In genomic region chr9:127852829-127853228, GRCh38 we compare ENCODE assay signal across 12 cellular contexts. TPM values are rescaled to one million over a fixed set of nuclear protein-coding genes. Genes with fewer than 3 reads are reported as not detected.
A peak's percentile ranks its signal among the peaks of the same experiment; 100 is the strongest.
DNase-seq lines count a peak whose midpoint lies in the region; ATAC-seq and TF ChIP-seq lines count a peak whose summit lies in the region.
"Had no signal": no experiment of that assay in that cellular context is flagged by ENCODE, and none has a peak within 500 bp of the region (broad histone marks: within the 10 kb centered on the region; RNA-seq: fewer than 3 reads in every experiment).

No MANE protein-coding gene starts in this region.

- no peaks in the 10 kb centered on the region for H3K27me3 Mint-ChIP-seq in activated naive CD8-positive, alpha-beta T cell treated with anti-CD3 and anti-CD28 coated beads, Interleukin-2, amount 50 U/mL, for 24 hours
- H3K27me3 Mint-ChIP-seq in immature natural killer cell (ENCODE audit: low read depth in 3 of 3): peaks cover 0 to 1% (median 0%) of the 10 kb centered on the region in 3 donors
- no peaks in the 10 kb centered on the region for H3K27me3 Mint-ChIP-seq in stimulated activated naive B cell treated with anti-CD40 and anti-IgM and Interleukin-4, amounts not matched to agents 10 μg/mL and 1 μg/mL and 100 μg/mL, for 72 hours

- H3K9me3 Mint-ChIP-seq in activated naive CD8-positive, alpha-beta T cell treated with anti-CD3 and anti-CD28 coated beads, Interleukin-2, amount 50 U/mL, for 24 hours: peaks cover 9% of the 10 kb centered on the region
- H3K9me3 Mint-ChIP-seq in immature natural killer cell: peaks cover 3 to 12% (median 8%) of the 10 kb centered on the region in 6 donors
- peaks cover 12 to 17% of the 10 kb centered on the region in 2 donors for H3K9me3 Mint-ChIP-seq in stimulated activated naive B cell treated with anti-CD40 and anti-IgM and Interleukin-4, amounts not matched to agents 10 μg/mL and 1 μg/mL and 100 μg/mL, for 72 hours

- TF ChIP-seq RAD21 in SK-N-SH (IDR thresholded peaks at IDR 0.05; ENCODE audit: low read length): no peak

- no peaks in the 10 kb centered on the region for H3K9me2 ChIP-seq in SK-N-SH

- peaks cover 35% of the 10 kb centered on the region for H3K36me3 Mint-ChIP-seq in activated naive CD8-positive, alpha-beta T cell treated with anti-CD3 and anti-CD28 coated beads, Interleukin-2, amount 50 U/mL, for 24 hours (ENCODE audit: low read depth)
- H3K36me3 Mint-ChIP-seq in immature natural killer cell: peaks cover 7 to 22% (median 8%) of the 10 kb centered on the region in 3 donors
- H3K36me3 Mint-ChIP-seq in stimulated activated naive B cell treated with anti-CD40 and anti-IgM and Interleukin-4, amounts not matched to agents 10 μg/mL and 1 μg/mL and 100 μg/mL, for 72 hours: peaks cover 23 to 34% of the 10 kb centered on the region in 2 donors

- H3F3A ChIP-seq in SK-N-SH (replicated peaks; ENCODE audit: insufficient read depth): no peaks in the 10 kb centered on the region

- no peak overlapping the region for H2AFZ ChIP-seq in SK-N-SH (ENCODE audit: low read depth)

- H3K27me3 ChIP-seq in SK-N-SH (ENCODE audit: insufficient read depth): no peaks in the 10 kb centered on the region

- H3K4me1 Mint-ChIP-seq in activated naive CD8-positive, alpha-beta T cell treated with anti-CD3 and anti-CD28 coated beads, Interleukin-2, amount 50 U/mL, for 24 hours: peaks cover 30% of the 10 kb centered on the region
- H3K4me1 Mint-ChIP-seq in immature natural killer cell: peaks cover 45 to 48% of the 10 kb centered on the region in 2 donors
- H3K4me1 Mint-ChIP-seq in stimulated activated naive B cell treated with anti-CD40 and anti-IgM and Interleukin-4, amounts not matched to agents 10 μg/mL and 1 μg/mL and 100 μg/mL, for 72 hours: peaks cover 29 to 49% of the 10 kb centered on the region in 2 donors

- H3K9me3 ChIP-seq in SK-N-SH: peaks cover 7% of the 10 kb centered on the region; the same call in 1 of the 2 replicates

- WGBS in SK-N-SH (ENCODE audit: low lambda C conversion rate): 96% methylated on average over 7 of the region's 9 CpGs

- H3K27ac Mint-ChIP-seq in activated naive CD8-positive, alpha-beta T cell treated with anti-CD3 and anti-CD28 coated beads, Interleukin-2, amount 50 U/mL, for 24 hours: peak overlapping the region; percentile 11
- peak overlapping the region; percentile 60 to 94 (median 85) for H3K27ac Mint-ChIP-seq in immature natural killer cell
- H3K27ac Mint-ChIP-seq in stimulated activated naive B cell treated with anti-CD40 and anti-IgM and Interleukin-4, amounts not matched to agents 10 μg/mL and 1 μg/mL and 100 μg/mL, for 72 hours: peak overlapping the region; percentile 90

- peaks cover 0 to 17% of the 10 kb centered on the region in 2 experiments for H3K36me3 ChIP-seq in SK-N-SH (replicated peaks in 1 of 2; ENCODE audit: control insufficient read depth in 1 of 2, insufficient read depth in 2 of 2, low read length in 1 of 2)

- H3K4me1 ChIP-seq in SK-N-SH (ENCODE audit: control insufficient read depth in 1 of 2, insufficient read depth in 2 of 2, low read depth in 1 of 2, low read length in 1 of 2): peaks cover 6 to 22% of the 10 kb centered on the region in 2 experiments; a peak in 2 of 4 replicates

- H4K20me1 ChIP-seq in SK-N-SH (ENCODE audit: insufficient read depth): no peaks in the 10 kb centered on the region

- H3K9ac ChIP-seq in SK-N-SH: peak overlapping the region; percentile 70; the same call in 1 of the 2 replicates

- peak overlapping the region in 1 of 2 experiments; percentile 81; a peak in 1 of 4 replicates for H3K4me3 ChIP-seq in SK-N-SH (ENCODE audit: low read depth in 2 of 2, low read length in 1 of 2)

- ATAC-seq in SK-N-SH treated with all-trans-retinoic acid at 6 μM for 48 hours: no peak
- ATAC-seq in activated naive CD8-positive, alpha-beta T cell treated with anti-CD3 and anti-CD28 coated beads, Interleukin-2, amount 50 U/mL, for 24 hours: no peak
- ATAC-seq in stimulated activated naive B cell treated with anti-CD40 and anti-IgM and Interleukin-4, amounts not matched to agents 10 μg/mL and 1 μg/mL and 100 μg/mL, for 72 hours (replicated peaks): no peak
- ATAC-seq in HG03378 (IDR thresholded peaks at IDR 0.05; ENCODE audit: unreplicated experiment): no peak

- H3K4me2 ChIP-seq in SK-N-SH: peak overlapping the region; percentile 96

- no peak overlapping the region for H3K27ac ChIP-seq in SK-N-SH (ENCODE audit: low read depth in 2 of 2, low read length in 1 of 2)
- H3K27ac ChIP-seq: 22Rv1 had no signal

- CTCF ChIA-PET in SK-N-SH (lab: Yijun Ruan, JAX): interaction anchor here (0.7 to 10.9 kb wide), 10 partner anchors 10 to 266 kb away, joined by 3 to 116 read pairs (median 5); partner anchors contain the start of gene TOR2A

- DNase-seq in SK-N-SH (no peak), immature natural killer cell (no peak), HCEC 1CT (no peak), COR-L47 (lab: John Stamatoyannopoulos, UW) (no peak)
- DNase-seq in activated naive CD8-positive, alpha-beta T cell treated with anti-CD3 and anti-CD28 coated beads, Interleukin-2, amount 50 U/mL, for 24 hours: no peak
- DNase-seq in stimulated activated naive B cell treated with anti-CD40 and anti-IgM and Interleukin-4, amounts not matched to agents 10 μg/mL and 1 μg/mL and 100 μg/mL, for 72 hours: no peak
- DNase-seq: NCI-H1092 treated with DMSO at 0.1 percent for 48 hours; OCI-M1; stimulated activated CD4-positive, alpha-beta T cell treated with anti-CD3 and anti-CD28 coated beads, Interleukin-4, amount 100 ng/mL, for 4 hours had no signal

- POLR2A ChIA-PET in SK-N-SH (lab: Yijun Ruan, JAX): no interaction called here

- TF ChIP-seq EP300 in SK-N-SH (IDR thresholded peaks at IDR 0.05; ENCODE audit: borderline replicate concordance in 1 of 2, low read depth in 1 of 2, low read length in 1 of 2): no peak

- TF ChIP-seq CTCF in SK-N-SH (IDR thresholded peaks at IDR 0.05): no peak

- H3K79me2 ChIP-seq in SK-N-SH (ENCODE audit: insufficient read depth): peaks cover 64% of the 10 kb centered on the region

- peak overlapping the region; percentile 88 for H3K4me3 Mint-ChIP-seq in activated naive CD8-positive, alpha-beta T cell treated with anti-CD3 and anti-CD28 coated beads, Interleukin-2, amount 50 U/mL, for 24 hours
- H3K4me3 Mint-ChIP-seq in immature natural killer cell: peak overlapping the region; percentile 33 to 86 (median 62)
- H3K4me3 Mint-ChIP-seq in stimulated activated naive B cell treated with anti-CD40 and anti-IgM and Interleukin-4, amounts not matched to agents 10 μg/mL and 1 μg/mL and 100 μg/mL, for 72 hours: peak overlapping the region; percentile 91 to 94

TF ChIP-seq in SK-N-SH, 30 proteins besides CTCF, POLR2A, EP300 and RAD21:
- no peak for TF ChIP-seq GATA2 (CRISPR knock-in tag; IDR thresholded peaks at IDR 0.05)
TF ChIP-seq in SK-N-SH: peak in this region for 0.

TF ChIP-seq in SK-N-SH treated with all-trans-retinoic acid at 6 μM for 48 hours, 23 proteins besides CTCF, POLR2A, EP300 and RAD21:
- TF ChIP-seq ZNF70 (CRISPR knock-in tag; IDR thresholded peaks at IDR 0.05) (no peak), ZFP3 (CRISPR knock-in tag; IDR thresholded peaks at IDR 0.05) (no peak), BACH2 (CRISPR knock-in tag; IDR thresholded peaks at IDR 0.05; ENCODE audit: borderline replicate concordance) (no peak), TOX (CRISPR knock-in tag; IDR thresholded peaks at IDR 0.05; ENCODE audit: borderline replicate concordance) (no peak), ISL1 (CRISPR knock-in tag; IDR thresholded peaks at IDR 0.05) (no peak), PATZ1 (CRISPR knock-in tag; IDR thresholded peaks at IDR 0.05; ENCODE audit: borderline replicate concordance) (no peak)

RNA-seq across cellular contexts. Expression of gene ENG, which starts 1.6 kb away (rescaled TPM):
- polyA plus RNA-seq in SK-N-SH (2012; rRNA removed): 8.8 and 18.8 TPM in 2 replicates
- 8.8 and 16.2 TPM in 2 replicates for polyA plus RNA-seq in SK-N-SH (2012; cell fraction: cytosol; rRNA removed)
- 25.8 and 27.5 TPM in 2 replicates for polyA plus RNA-seq in SK-N-SH (2012; cell fraction: nucleus; rRNA removed)
- 10 to 100 TPM in 1 of 3 donors, 1 to 10 TPM in 2; 7.2 to 12.1 (median 8.6) TPM for polyA plus RNA-seq in immature natural killer cell

RNA-seq across cellular contexts. Expression of gene AK1, which starts 24.6 kb away (rescaled TPM):
- polyA plus RNA-seq in SK-N-SH (2012; rRNA removed) (103 and 125 TPM in 2 replicates), immature natural killer cell (1 to 10 TPM in 1 of 3 donors, under 1 TPM in 1, not detected in 1; 0.12 to 1.0 TPM)
- 65.8 and 85.2 TPM in 2 replicates for polyA plus RNA-seq in SK-N-SH (2012; cell fraction: cytosol; rRNA removed)
- polyA plus RNA-seq in SK-N-SH (2012; cell fraction: nucleus; rRNA removed): 98.3 and 147 TPM in 2 replicates

RNA-seq across cellular contexts. Expression of gene ST6GALNAC6, which starts 46.6 kb away (rescaled TPM):
- polyA plus RNA-seq in SK-N-SH (2012; rRNA removed) (34.8 and 47.5 TPM in 2 replicates), immature natural killer cell (10 to 100 TPM; 84.0 to 97.8 (median 94.1) TPM)
- 15.2 and 27.6 TPM in 2 replicates for polyA plus RNA-seq in SK-N-SH (2012; cell fraction: cytosol; rRNA removed)
- polyA plus RNA-seq in SK-N-SH (2012; cell fraction: nucleus; rRNA removed): 38.6 and 69.7 TPM in 2 replicates

RNA-seq across cellular contexts. Expression of gene FPGS, which starts 50.1 kb away (rescaled TPM):
- 82.3 and 82.7 TPM in 2 replicates for polyA plus RNA-seq in SK-N-SH (2012; rRNA removed)
- 32.6 and 51.9 TPM in 2 replicates for polyA plus RNA-seq in SK-N-SH (2012; cell fraction: cytosol; rRNA removed)
- 183 and 238 TPM in 2 replicates for polyA plus RNA-seq in SK-N-SH (2012; cell fraction: nucleus; rRNA removed)
- polyA plus RNA-seq in immature natural killer cell: 10 to 100 TPM; 77.3 to 97.7 (median 89.1) TPM

Comparison
In these comparisons a context has a peak if more than half of its experiments do, and no peak if none do; other contexts are left out.
1. H3K27ac Mint-ChIP-seq: peak in every context shown above with its lines; median percentile 90 in stimulated activated naive B cell treated with anti-CD40 and anti-IgM and Interleukin-4, amounts not matched to agents 10 μg/mL and 1 μg/mL and 100 μg/mL, for 72 hours; 85 in immature natural killer cell; 11 in activated naive CD8-positive, alpha-beta T cell treated with anti-CD3 and anti-CD28 coated beads, Interleukin-2, amount 50 U/mL, for 24 hours.
2. RNA of gene AK1, which starts 24.6 kb away (polyA plus RNA-seq): 65.8 to 147 TPM in SK-N-SH; 0.12 to 1.0 TPM in immature natural killer cell; every median in the first group is over 10 times any median in the second.
3. Peak in every context shown above with its lines, with median percentiles within 50 percentile points of each other: H3K4me3 Mint-ChIP-seq.